ENCODE assay signal across 40 cellular contexts in the genomic region with DNA sequence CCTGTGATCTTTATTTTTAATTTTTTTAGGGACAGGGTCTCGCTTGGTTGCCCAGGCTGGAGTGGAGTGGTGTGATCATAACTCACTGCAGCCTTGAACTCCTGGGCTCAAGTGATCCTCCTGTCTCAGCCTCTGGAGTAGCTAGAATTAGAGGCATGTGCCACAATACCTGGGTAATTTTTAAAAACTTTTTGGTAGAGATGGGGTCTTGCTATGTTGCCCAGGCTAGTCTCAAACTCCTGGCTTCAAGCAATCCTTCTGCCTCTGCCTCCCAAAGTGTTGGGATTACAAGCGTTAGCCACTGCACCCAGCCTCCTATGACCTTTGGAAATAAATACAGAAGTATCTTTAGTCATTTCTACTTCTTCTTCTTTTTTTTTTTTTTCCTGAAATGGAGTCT. TPM values are rescaled to one million over a fixed set of nuclear protein-coding genes. Genes with fewer than 3 reads are reported as not detected.
"Had no signal": no experiment of that assay in that cellular context is flagged by ENCODE, and none has a peak within 500 bp of the region (broad histone marks: within the 10 kb centered on the region; RNA-seq: fewer than 3 reads in every experiment).

No MANE protein-coding gene starts in this region.

- H3K79me2 ChIP-seq: hepatocyte had no signal

- H3K4me3 Mint-ChIP-seq: activated CD8-positive, alpha-beta T cell treated with anti-CD3 and anti-CD28 coated beads for 36 hours; activated naive CD4-positive, alpha-beta T cell treated with anti-CD3 and anti-CD28 coated beads for 36 hours; activated naive CD4-positive, alpha-beta T cell treated with anti-CD3 and anti-CD28 coated beads, Interleukin-2, amount 50 U/mL, for 24 hours; activated naive CD8-positive, alpha-beta T cell treated with anti-CD3 and anti-CD28 coated beads for 36 hours; activated naive CD8-positive, alpha-beta T cell treated with anti-CD3 and anti-CD28 coated beads, Interleukin-2, amount 50 U/mL, for 24 hours; activated T-helper 1 cell treated with anti-CD3 and anti-CD28 coated beads, Interleukin-12 subunit alpha, Interleukin-12 subunit beta, Interleukin-2, Interleukin-4 antibody, amounts not matched to agents 30 ng/mL and 10 ng/mL and 1 ng/mL, durations not matched to agents 14 hours and 24 hours and 36 hours; brain; central memory CD8-positive, alpha-beta T cell; T-helper 17 cell; T-helper 2 cell treated with Interferon-gamma antibody and Interleukin-4, amounts not matched to agents 5 μg/mL and 100 μg/mL, for 36 hours had no signal

- H3K9me3 Mint-ChIP-seq: activated CD8-positive, alpha-beta T cell treated with anti-CD3 and anti-CD28 coated beads for 36 hours; activated naive CD4-positive, alpha-beta T cell treated with anti-CD3 and anti-CD28 coated beads for 36 hours; activated naive CD4-positive, alpha-beta T cell treated with anti-CD3 and anti-CD28 coated beads, Interleukin-2, amount 50 U/mL, for 24 hours; activated naive CD8-positive, alpha-beta T cell treated with anti-CD3 and anti-CD28 coated beads for 36 hours; activated naive CD8-positive, alpha-beta T cell treated with anti-CD3 and anti-CD28 coated beads, Interleukin-2, amount 50 U/mL, for 24 hours; activated T-helper 1 cell treated with anti-CD3 and anti-CD28 coated beads, Interleukin-12 subunit alpha, Interleukin-12 subunit beta, Interleukin-2, Interleukin-4 antibody, amounts not matched to agents 30 ng/mL and 10 ng/mL and 1 ng/mL, durations not matched to agents 14 hours and 24 hours and 36 hours; activated T-helper 2 cell treated with anti-CD3 and anti-CD28 coated beads, Interferon-gamma antibody, Interleukin-2, Interleukin-4, amounts not matched to agents 10 μg/mL and 5 μg/mL and 100 μg/mL, durations not matched to agents 14 hours and 24 hours and 36 hours; brain; central memory CD8-positive, alpha-beta T cell; T-helper 2 cell treated with Interferon-gamma antibody and Interleukin-4, amounts not matched to agents 5 μg/mL and 100 μg/mL, for 36 hours had no signal

- H3K4me2 ChIP-seq: hepatocyte had no signal

- H3K27me3 ChIP-seq: adrenal gland, ascending aorta, breast epithelium, cardiac muscle cell, esophagus squamous epithelium, gastroesophageal sphincter, heart right ventricle, hepatocyte had no signal

- H3K36me3 Mint-ChIP-seq: activated naive CD4-positive, alpha-beta T cell treated with anti-CD3 and anti-CD28 coated beads, Interleukin-2, amount 50 U/mL, for 24 hours; activated naive CD8-positive, alpha-beta T cell treated with anti-CD3 and anti-CD28 coated beads for 36 hours; brain had no signal

- H3K36me3 ChIP-seq: adrenal gland, ascending aorta, breast epithelium, cardiac muscle cell, esophagus squamous epithelium, gastroesophageal sphincter, heart right ventricle had no signal

- H3K4me1 Mint-ChIP-seq: activated naive CD4-positive, alpha-beta T cell treated with anti-CD3 and anti-CD28 coated beads, Interleukin-2, amount 50 U/mL, for 24 hours; activated naive CD8-positive, alpha-beta T cell treated with anti-CD3 and anti-CD28 coated beads for 36 hours; activated naive CD8-positive, alpha-beta T cell treated with anti-CD3 and anti-CD28 coated beads, Interleukin-2, amount 50 U/mL, for 24 hours; brain; central memory CD8-positive, alpha-beta T cell had no signal

- H2AFZ ChIP-seq: hepatocyte had no signal

- H3K27ac ChIP-seq: adrenal gland, ascending aorta, breast epithelium, cardiac muscle cell, coronary artery, epithelial cell of prostate, esophagus squamous epithelium, gastroesophageal sphincter, heart right ventricle, hepatocyte had no signal

- H3K27me3 Mint-ChIP-seq: activated CD8-positive, alpha-beta T cell treated with anti-CD3 and anti-CD28 coated beads for 36 hours; activated naive CD4-positive, alpha-beta T cell treated with anti-CD3 and anti-CD28 coated beads, Interleukin-2, amount 50 U/mL, for 24 hours; activated naive CD8-positive, alpha-beta T cell treated with anti-CD3 and anti-CD28 coated beads for 36 hours; activated naive CD8-positive, alpha-beta T cell treated with anti-CD3 and anti-CD28 coated beads, Interleukin-2, amount 50 U/mL, for 24 hours; central memory CD8-positive, alpha-beta T cell; T-helper 17 cell had no signal

- DNase-seq: activated CD4-positive, alpha-beta T cell treated with anti-CD3 and anti-CD28 coated beads for 1 hour; activated CD4-positive, alpha-beta T cell treated with anti-CD3 and anti-CD28 coated beads for 4 hours; activated CD4-positive, alpha-beta T cell treated with anti-CD3 and anti-CD28 coated beads, Interleukin-2, amount 50 U/mL, for 1 hour; activated CD4-positive, alpha-beta T cell treated with anti-CD3 and anti-CD28 coated beads, Interleukin-2, amount 50 U/mL, for 48 hours; activated CD8-positive, alpha-beta memory T cell treated with anti-CD3 and anti-CD28 coated beads for 24 hours; activated CD8-positive, alpha-beta T cell treated with anti-CD3 and anti-CD28 coated beads for 36 hours; activated effector memory CD4-positive, alpha-beta T cell treated with anti-CD3 and anti-CD28 coated beads, Interleukin-2, amount 50 U/mL, for 16 hours; activated naive CD4-positive, alpha-beta T cell treated with anti-CD3 and anti-CD28 coated beads for 36 hours; activated naive CD8-positive, alpha-beta T cell treated with anti-CD3 and anti-CD28 coated beads for 36 hours; activated naive CD8-positive, alpha-beta T cell treated with anti-CD3 and anti-CD28 coated beads, Interleukin-2, amount 50 U/mL, for 24 hours; activated T-cell treated with anti-CD3 and anti-CD28 coated beads, Interleukin-2, amount 50 U/mL, for 1 hour; activated T-cell treated with anti-CD3 and anti-CD28 coated beads, Interleukin-2, amount 50 U/mL, for 48 hours; adrenal gland; amygdala; dermis blood vessel endothelial cell; effector CD4-positive, alpha-beta T cell; esophagus squamous epithelium; foreskin melanocyte; heart right ventricle; T-helper 1 cell; T-helper 17 cell; T1000 had no signal

- H3K4me1 ChIP-seq: adrenal gland, ascending aorta, breast epithelium, esophagus squamous epithelium, gastroesophageal sphincter had no signal

- FAIRE-seq: endometrium, endothelial cell of umbilical vein had no signal

- H3K9me3 ChIP-seq: adrenal gland, ascending aorta, breast epithelium, esophagus squamous epithelium, gastroesophageal sphincter, heart right ventricle had no signal

- H3K4me3 ChIP-seq: adrenal gland, ascending aorta, breast epithelium, cardiac muscle cell, coronary artery, esophagus squamous epithelium, gastroesophageal sphincter, heart right ventricle, hepatocyte had no signal

- H3K27ac Mint-ChIP-seq: activated CD8-positive, alpha-beta T cell treated with anti-CD3 and anti-CD28 coated beads for 36 hours; activated naive CD4-positive, alpha-beta T cell treated with anti-CD3 and anti-CD28 coated beads for 36 hours; activated naive CD4-positive, alpha-beta T cell treated with anti-CD3 and anti-CD28 coated beads, Interleukin-2, amount 50 U/mL, for 24 hours; activated naive CD8-positive, alpha-beta T cell treated with anti-CD3 and anti-CD28 coated beads for 36 hours; activated naive CD8-positive, alpha-beta T cell treated with anti-CD3 and anti-CD28 coated beads, Interleukin-2, amount 50 U/mL, for 24 hours; activated T-helper 1 cell treated with anti-CD3 and anti-CD28 coated beads, Interleukin-12 subunit alpha, Interleukin-12 subunit beta, Interleukin-2, Interleukin-4 antibody, amounts not matched to agents 30 ng/mL and 10 ng/mL and 1 ng/mL, durations not matched to agents 14 hours and 24 hours and 36 hours; activated T-helper 2 cell treated with anti-CD3 and anti-CD28 coated beads, Interferon-gamma antibody, Interleukin-2, Interleukin-4, amounts not matched to agents 10 μg/mL and 5 μg/mL and 100 μg/mL, durations not matched to agents 14 hours and 24 hours and 36 hours; brain; T-helper 17 cell; T-helper 2 cell treated with Interferon-gamma antibody and Interleukin-4, amounts not matched to agents 5 μg/mL and 100 μg/mL, for 36 hours had no signal

- ATAC-seq: activated CD8-positive, alpha-beta T cell treated with anti-CD3 and anti-CD28 coated beads for 36 hours; activated naive CD8-positive, alpha-beta T cell treated with anti-CD3 and anti-CD28 coated beads, Interleukin-2, amount 50 U/mL, for 24 hours; gastroesophageal sphincter; heart right ventricle; T-helper 17 cell had no signal

RNA-seq across cellular contexts. Expression of gene EFCAB8, which starts 11.8 kb away (rescaled TPM):
- total RNA-seq: ascending aorta, cardiac muscle cell, cerebellum, glomerular endothelial cell had no signal
- polyA plus RNA-seq: fibroblast of lung, hepatocyte had no signal
